ENCODE assay signal across 8 cellular contexts in genomic region chr1:37038079-37038702, GRCh38. TPM values are rescaled to one million over a fixed set of nuclear protein-coding genes. Genes with fewer than 3 reads are reported as not detected.
DNase-seq lines count a peak whose midpoint lies in the region; ATAC-seq lines count a peak whose summit lies in the region.
"Had no signal": no experiment of that assay in that cellular context is flagged by ENCODE, and none has a peak within 500 bp of the region (broad histone marks: within the 10 kb centered on the region; RNA-seq: fewer than 3 reads in every experiment).

No MANE protein-coding gene starts in this region.

- no peak for ATAC-seq in GM19328 (IDR thresholded peaks at IDR 0.05; ENCODE audit: unreplicated experiment)
- ATAC-seq in HG02623 (IDR thresholded peaks at IDR 0.05; ENCODE audit: unreplicated experiment), result no peak
- ATAC-seq in GM21526 (IDR thresholded peaks at IDR 0.05; ENCODE audit: low FRiP score, unreplicated experiment), result no peak

- DNase-seq in HT-29 (ENCODE audit: low spot score) (peak; percentile 12), NCI-H460 (ENCODE audit: extremely low read depth, low read depth) (peak; percentile 1), ecto neural progenitor cell (ENCODE audit: low spot score) (peak; percentile 68), retina (peak; percentile 81)

RNA-seq across cellular contexts. Expression of gene GRIK3, which starts 3.9 kb away (rescaled TPM):
- total RNA-seq in HT-29 (2014; rRNA removed; shearing (Covaris generic)), result not detected in 2 replicates
- not detected in 2 replicates for total RNA-seq in NCI-H460 (2014; rRNA removed; shearing (Covaris generic))
- polyA plus RNA-seq in NCI-H460 (2014; cell fraction: nucleus; rRNA removed), result not detected in 2 replicates
- total RNA-seq: endothelial cell of umbilical vein had no signal
- polyA plus RNA-seq: endothelial cell of umbilical vein had no signal

Comparison
In these comparisons a context has a peak if more than half of its experiments do, and no peak if none do; other contexts are left out.
1. DNase-seq: peak in every context shown above with its lines; median percentile 81 in retina; 68 in ecto neural progenitor cell; 12 in HT-29; 1 in NCI-H460.